In the genomic region with DNA sequence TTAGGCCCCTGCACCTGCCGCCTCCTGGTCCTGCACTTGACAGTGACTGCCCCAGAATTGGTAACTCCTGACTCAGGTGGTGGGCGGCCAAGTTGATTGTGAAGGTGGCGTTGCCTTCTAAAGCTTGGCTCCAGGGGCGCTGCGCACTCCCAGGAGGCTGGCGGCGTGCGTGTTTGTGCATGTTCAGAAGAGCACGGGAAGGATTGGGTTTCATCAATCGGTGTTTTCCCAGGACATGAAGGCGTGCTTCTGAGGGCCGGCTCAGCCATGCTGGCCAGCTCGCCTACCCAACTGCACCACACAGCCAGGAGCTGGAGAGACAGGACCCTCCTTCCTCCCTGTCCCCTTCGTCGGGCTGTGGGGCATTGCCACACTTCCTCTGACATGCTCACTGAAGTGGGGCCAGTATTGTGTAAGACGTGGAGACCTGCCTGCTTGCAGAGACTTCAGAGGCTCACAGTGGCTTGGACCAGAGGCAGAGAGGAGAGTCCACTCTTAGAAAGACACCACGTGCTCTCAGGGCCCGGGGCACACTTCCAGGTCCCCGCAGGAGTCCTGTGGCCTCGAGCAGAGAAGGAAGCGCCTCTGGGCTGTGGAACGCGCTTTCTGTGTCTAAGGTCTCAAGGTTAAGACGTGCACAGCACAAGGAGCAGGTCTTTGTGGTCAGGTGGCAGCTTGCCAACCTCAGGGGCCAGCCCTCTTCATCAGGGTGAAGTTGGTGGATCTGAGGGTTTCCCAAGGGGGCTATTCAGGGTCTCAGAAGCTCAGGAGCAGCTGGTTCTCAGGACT, we compare ENCODE assay signal across 9 cellular contexts. TPM values are rescaled to one million over a fixed set of nuclear protein-coding genes. Genes with fewer than 3 reads are reported as not detected.
A peak's percentile ranks its signal among the peaks of the same experiment; 100 is the strongest.
DNase-seq lines count a peak whose midpoint lies in the region; ATAC-seq, FAIRE-seq and TF ChIP-seq lines count a peak whose summit lies in the region.
"Had no signal": no experiment of that assay in that cellular context is flagged by ENCODE, and none has a peak within 500 bp of the region (broad histone marks: within the 10 kb centered on the region; RNA-seq: fewer than 3 reads in every experiment).

No MANE protein-coding gene starts in this region.

- no peak overlapping the region for H3K4me3 Mint-ChIP-seq in activated naive CD4-positive, alpha-beta T cell treated with anti-CD3 and anti-CD28 coated beads for 36 hours

- 87% methylated on average over 24 of the region's 24 CpGs for WGBS in thymus

- H3K27ac Mint-ChIP-seq in activated naive CD4-positive, alpha-beta T cell treated with anti-CD3 and anti-CD28 coated beads for 36 hours = no peak overlapping the region

- POLR2A ChIA-PET in RWPE1 (lab: Yijun Ruan, JAX; ENCODE audit: low non-redundant PET) = interaction anchor here (0.6 to 2.0 kb wide), 3 partner anchors 38 to 239 kb away, joined by 3 to 4 read pairs (median 3); partner anchors contain the start of genes METTL26 and WFIKKN1

- peak; percentile 22 for DNase-seq in NK-92 treated with Interleukin-12 subunit alpha and Interleukin-12 subunit beta, amount 100 ng/mL, for 24 hours (lab: John Stamatoyannopoulos, UW)
- no peak for DNase-seq in NK-92 (lab: John Stamatoyannopoulos, UW; ENCODE audit: unreplicated experiment)
- DNase-seq in RWPE1 (ENCODE audit: low spot score) = peak; percentile 87
- DNase-seq in keratinocyte (ENCODE audit: low read depth, low spot score) = peak; percentile 61
- DNase-seq in HK-2 (ENCODE audit: unreplicated experiment) = no peak
- no peak for DNase-seq in activated naive CD4-positive, alpha-beta T cell treated with anti-CD3 and anti-CD28 coated beads for 36 hours

- peak overlapping the region; percentile 67 for H3K4me2 ChIP-seq in keratinocyte (ENCODE audit: control insufficient read depth, extremely low read depth, insufficient read depth, low read depth, low read length)

- H3K27me3 ChIP-seq in keratinocyte (ENCODE audit: control insufficient read depth, extremely low read depth, insufficient read depth, low read length) = no peaks in the 10 kb centered on the region
- H3K27me3 ChIP-seq in thymus (ENCODE audit: control insufficient read depth, insufficient read depth) = no peaks in the 10 kb centered on the region

- H3K27me3 Mint-ChIP-seq in activated naive CD4-positive, alpha-beta T cell treated with anti-CD3 and anti-CD28 coated beads for 36 hours (ENCODE audit: low read depth) = no peaks in the 10 kb centered on the region

- peaks cover 1% of the 10 kb centered on the region for H3K36me3 Mint-ChIP-seq in activated naive CD4-positive, alpha-beta T cell treated with anti-CD3 and anti-CD28 coated beads for 36 hours (ENCODE audit: low read depth)

- CTCF ChIA-PET in RWPE1 (lab: Yijun Ruan, JAX) = interaction anchor here (0.6 to 2.3 kb wide), 16 partner anchors 8 to 1665 kb away, joined by 3 to 17 read pairs (median 5); partner anchors contain the start of genes JMJD8, METTL26 and WFIKKN1
- CTCF ChIA-PET in activated naive CD4-positive, alpha-beta T cell treated with anti-CD3 and anti-CD28 coated beads for 36 hours (lab: Charles Lee) = no interaction called here

- H3K36me3 ChIP-seq in keratinocyte (ENCODE audit: control insufficient read depth in 2 of 2, extremely low read depth in 1 of 2, insufficient read depth in 2 of 2, low read length in 2 of 2) (peaks cover 0 to 1% of the 10 kb centered on the region in 2 experiments), thymus (ENCODE audit: control insufficient read depth, insufficient read depth) (peaks cover 28% of the 10 kb centered on the region)

- H3K4me3 ChIP-seq in keratinocyte (ENCODE audit: control insufficient read depth in 2 of 3, extremely low read depth in 1 of 3, insufficient read depth in 2 of 3, low read depth in 1 of 3, low read length in 3 of 3) (peak overlapping the region in 2 of 3 experiments; percentile 9 to 53), thymus (ENCODE audit: low read length) (no peak overlapping the region)

- no peak for ATAC-seq in GM21528 (IDR thresholded peaks at IDR 0.05; ENCODE audit: low FRiP score, unreplicated experiment)

- H3K79me2 ChIP-seq in keratinocyte (ENCODE audit: control insufficient read depth, insufficient read depth, low read length) = peaks cover 45% of the 10 kb centered on the region

- H2AFZ ChIP-seq in keratinocyte (ENCODE audit: control insufficient read depth, low read length) = no peak overlapping the region

- no peaks in the 10 kb centered on the region for H3K9me3 Mint-ChIP-seq in activated naive CD4-positive, alpha-beta T cell treated with anti-CD3 and anti-CD28 coated beads for 36 hours

- H3K9me1 ChIP-seq in keratinocyte (ENCODE audit: control insufficient read depth, extremely low read depth, insufficient read depth, low read length) = peaks cover 12% of the 10 kb centered on the region

- FAIRE-seq in keratinocyte (lab: Jason Lieb, UNC) = peak; percentile 81

- TF ChIP-seq CTCF in RWPE1 (conservative IDR thresholded peaks at IDR 0.05; ENCODE audit: low read depth) (peak; percentile 90), keratinocyte (optimal IDR thresholded peaks at IDR 0.05 in 1 of 3, IDR thresholded peaks at IDR 0.05 in 1 of 3, conservative IDR thresholded peaks at IDR 0.05 in 1 of 3; ENCODE audit: extremely low read depth in 1 of 3, insufficient read depth in 2 of 3, low read length in 3 of 3) (peak; percentile 84 to 92 (median 89))

- intact Hi-C loops in activated naive CD4-positive, alpha-beta T cell treated with anti-CD3 and anti-CD28 coated beads for 36 hours (cut with micrococcal nuclease) = no loop called here

- H3K4me1 ChIP-seq in keratinocyte (ENCODE audit: control insufficient read depth, extremely low read depth, insufficient read depth, low read length) (peaks cover 51% of the 10 kb centered on the region), thymus (ENCODE audit: control insufficient read depth, insufficient read depth, low read length) (peaks cover 25% of the 10 kb centered on the region)

- H4K20me1 ChIP-seq in keratinocyte (ENCODE audit: control insufficient read depth, extremely low read depth, insufficient read depth, low read length) = peaks cover 46% of the 10 kb centered on the region

- no peaks in the 10 kb centered on the region for H3K9me3 ChIP-seq in keratinocyte (ENCODE audit: control insufficient read depth, low read depth, low read length)
- H3K9me3 ChIP-seq in thymus (ENCODE audit: control insufficient read depth) = no peaks in the 10 kb centered on the region

- H3K27ac ChIP-seq in RWPE1 (peak overlapping the region; percentile 95), keratinocyte (ENCODE audit: control insufficient read depth, insufficient read depth, low read length) (peak overlapping the region; percentile 81), thymus (ENCODE audit: low read depth) (peak overlapping the region; percentile 38)

- H3K4me1 Mint-ChIP-seq in activated naive CD4-positive, alpha-beta T cell treated with anti-CD3 and anti-CD28 coated beads for 36 hours (ENCODE audit: low read depth) = peaks cover 26% of the 10 kb centered on the region

- dilution Hi-C loops in keratinocyte (cut with MboI; ENCODE audit: extremely low pct_ligation_motif_present, low sequenced_read_pairs) = no loop called here

- peak overlapping the region; percentile 70 for H3K9ac ChIP-seq in keratinocyte (ENCODE audit: control insufficient read depth, extremely low read depth, insufficient read depth, low read length)

RNA-seq across cellular contexts. Expression of gene RAB40C, which starts 2.8 kb away (rescaled TPM):
- polyA plus RNA-seq in keratinocyte (4.0 to 12.3 TPM (median 4.2 TPM) in 3 replicates), thymus (43.3 TPM)
- polyA plus RNA-seq in keratinocyte (2011; ENCODE audit: low read depth) = 10.9 TPM
- polyA plus RNA-seq in keratinocyte (2011; cell fraction: cytosol; rRNA removed) = 3.5 and 6.7 TPM in 2 replicates
- polyA plus RNA-seq in keratinocyte (2011; cell fraction: nucleus; rRNA removed) = 9.1 and 12.6 TPM in 2 replicates
- 7.9 and 15.8 TPM in 2 replicates for polyA plus RNA-seq in keratinocyte (2012; ENCODE audit: low replicate concordance)
- polyA minus RNA-seq in keratinocyte = 5.0 to 15.4 TPM (median 6.5 TPM) in 3 replicates
- polyA minus RNA-seq in keratinocyte (2011; cell fraction: cytosol; rRNA and poly(A)+ RNA removed) = 13.2 TPM
- polyA minus RNA-seq in keratinocyte (2011; cell fraction: nucleus; rRNA and poly(A)+ RNA removed) = 7.1 and 12.4 TPM in 2 replicates
- total RNA-seq in activated naive CD4-positive, alpha-beta T cell treated with anti-CD3 and anti-CD28 coated beads for 36 hours = 1 to 10 TPM; 6.3 to 7.3 TPM

RNA-seq across cellular contexts. Expression of gene PIGQ, which starts 22.9 kb away (rescaled TPM):
- polyA plus RNA-seq in keratinocyte (11.2 to 23.3 TPM (median 16.7 TPM) in 3 replicates), thymus (65.4 TPM)
- polyA plus RNA-seq in keratinocyte (2011; ENCODE audit: low read depth) = 4.4 TPM
- 10.5 and 25.0 TPM in 2 replicates for polyA plus RNA-seq in keratinocyte (2011; cell fraction: cytosol; rRNA removed)
- 44.0 and 62.4 TPM in 2 replicates for polyA plus RNA-seq in keratinocyte (2011; cell fraction: nucleus; rRNA removed)
- polyA plus RNA-seq in keratinocyte (2012; ENCODE audit: low replicate concordance) = 13.6 and 22.4 TPM in 2 replicates
- 29.9 to 52.5 TPM (median 36.1 TPM) in 3 replicates for polyA minus RNA-seq in keratinocyte
- 43.9 TPM for polyA minus RNA-seq in keratinocyte (2011; cell fraction: cytosol; rRNA and poly(A)+ RNA removed)
- polyA minus RNA-seq in keratinocyte (2011; cell fraction: nucleus; rRNA and poly(A)+ RNA removed) = 21.2 and 23.7 TPM in 2 replicates
- 10 to 100 TPM; 18.6 to 19.2 TPM for total RNA-seq in activated naive CD4-positive, alpha-beta T cell treated with anti-CD3 and anti-CD28 coated beads for 36 hours

RNA-seq across cellular contexts. Expression of gene NHLRC4, which starts 25.9 kb away (rescaled TPM):
- polyA plus RNA-seq in keratinocyte (0.09 to 0.22 TPM (median 0.10 TPM) in 3 replicates), thymus (3.1 TPM)
- not detected for polyA plus RNA-seq in keratinocyte (2011; ENCODE audit: low read depth)
- 0.09 TPM in 1 of 2 replicates, not detected in the other for polyA plus RNA-seq in keratinocyte (2011; cell fraction: cytosol; rRNA removed)
- 0.11 and 0.24 TPM in 2 replicates for polyA plus RNA-seq in keratinocyte (2011; cell fraction: nucleus; rRNA removed)
- polyA plus RNA-seq in keratinocyte (2012; ENCODE audit: low replicate concordance) = 0.23 TPM in 1 of 2 replicates, not detected in the other
- not detected in 3 replicates for polyA minus RNA-seq in keratinocyte
- polyA minus RNA-seq in keratinocyte (2011; cell fraction: cytosol; rRNA and poly(A)+ RNA removed) = not detected
- polyA minus RNA-seq in keratinocyte (2011; cell fraction: nucleus; rRNA and poly(A)+ RNA removed) = not detected in 2 replicates
- under 1 TPM; 0.60 to 0.67 TPM for total RNA-seq in activated naive CD4-positive, alpha-beta T cell treated with anti-CD3 and anti-CD28 coated beads for 36 hours

RNA-seq across cellular contexts. Expression of gene PRR35, which starts 32.5 kb away (rescaled TPM):
- not detected in 3 replicates for polyA plus RNA-seq in keratinocyte
- polyA plus RNA-seq in keratinocyte (2011; ENCODE audit: low read depth) = not detected
- polyA plus RNA-seq in keratinocyte (2011; cell fraction: cytosol; rRNA removed) = not detected in 2 replicates
- polyA plus RNA-seq in keratinocyte (2011; cell fraction: nucleus; rRNA removed) = not detected in 2 replicates
- not detected in 2 replicates for polyA plus RNA-seq in keratinocyte (2012; ENCODE audit: low replicate concordance)
- not detected in 3 replicates for polyA minus RNA-seq in keratinocyte
- polyA minus RNA-seq in keratinocyte (2011; cell fraction: cytosol; rRNA and poly(A)+ RNA removed) = not detected
- not detected in 2 replicates for polyA minus RNA-seq in keratinocyte (2011; cell fraction: nucleus; rRNA and poly(A)+ RNA removed)
- polyA plus RNA-seq in thymus = 0.09 TPM
- not detected for total RNA-seq in activated naive CD4-positive, alpha-beta T cell treated with anti-CD3 and anti-CD28 coated beads for 36 hours
- polyA plus RNA-seq: AG04450 had no signal

RNA-seq across cellular contexts. Expression of gene WFIKKN1, which starts 38.1 kb away (rescaled TPM):
- polyA plus RNA-seq in keratinocyte (0.01 to 0.04 TPM in 2 of 3 replicates, not detected in the other), thymus (2.1 TPM)
- polyA plus RNA-seq in keratinocyte (2011; ENCODE audit: low read depth) = 0.12 TPM
- polyA plus RNA-seq in keratinocyte (2011; cell fraction: cytosol; rRNA removed) = 0.01 and 0.03 TPM in 2 replicates
- polyA plus RNA-seq in keratinocyte (2011; cell fraction: nucleus; rRNA removed) = 0.12 and 0.17 TPM in 2 replicates
- polyA plus RNA-seq in keratinocyte (2012; ENCODE audit: low replicate concordance) = 0.03 and 0.47 TPM in 2 replicates
- 0.10 TPM in 1 of 3 replicates, not detected in the others for polyA minus RNA-seq in keratinocyte
- polyA minus RNA-seq in keratinocyte (2011; cell fraction: cytosol; rRNA and poly(A)+ RNA removed) = not detected
- polyA minus RNA-seq in keratinocyte (2011; cell fraction: nucleus; rRNA and poly(A)+ RNA removed) = 0.31 and 0.42 TPM in 2 replicates
- total RNA-seq in activated naive CD4-positive, alpha-beta T cell treated with anti-CD3 and anti-CD28 coated beads for 36 hours = under 1 TPM; 0.10 to 0.25 TPM
- polyA plus RNA-seq: AG04450 had no signal

Comparison
In these comparisons a context has a peak if more than half of its experiments do, and no peak if none do; other contexts are left out.
1. DNase-seq: peak in NK-92 treated with Interleukin-12 subunit alpha and Interleukin-12 subunit beta, amount 100 ng/mL, for 24 hours (single experiment), RWPE1 (single experiment) and keratinocyte (single experiment); none in NK-92 (single experiment), HK-2 (single experiment) and activated naive CD4-positive, alpha-beta T cell treated with anti-CD3 and anti-CD28 coated beads for 36 hours (single experiment).
2. H3K27ac ChIP-seq: peak in every context shown above with its lines; median percentile 95 in RWPE1; 81 in keratinocyte; 38 in thymus.